ENCODE assay signal across 8 cellular contexts in genomic region chr7:192701-193536, GRCh38. TPM values are rescaled to one million over a fixed set of nuclear protein-coding genes. Genes with fewer than 3 reads are reported as not detected.
DNase-seq lines count a peak whose midpoint lies in the region; ATAC-seq, FAIRE-seq and TF ChIP-seq lines count a peak whose summit lies in the region.

No MANE protein-coding gene starts in this region.

- ATAC-seq in activated CD8-positive, alpha-beta T cell treated with anti-CD3 and anti-CD28 coated beads, Interleukin-2, amount 10 ng/mL, durations not matched to agents 7 days and 5 days: peak; percentile 27
- no peak for ATAC-seq in GM19467 (IDR thresholded peaks at IDR 0.05; ENCODE audit: unreplicated experiment)

- H3K9me3 ChIP-seq in iPS-18c (ENCODE audit: control insufficient read depth, insufficient read depth, low read length) (peaks cover 2% of the 10 kb centered on the region), skeletal muscle satellite cell (replicated peaks; ENCODE audit: low read length) (no peaks in the 10 kb centered on the region)

- no peak overlapping the region for H3K4me3 Mint-ChIP-seq in activated CD8-positive, alpha-beta T cell treated with anti-CD3 and anti-CD28 coated beads, Interleukin-2, amount 10 ng/mL, durations not matched to agents 7 days and 5 days

- peaks cover 34% of the 10 kb centered on the region for H3K27me3 Mint-ChIP-seq in activated CD8-positive, alpha-beta T cell treated with anti-CD3 and anti-CD28 coated beads, Interleukin-2, amount 10 ng/mL, durations not matched to agents 7 days and 5 days (ENCODE audit: low read depth)

- H3K9ac ChIP-seq in skeletal muscle satellite cell (ENCODE audit: low read depth, low read length): peak overlapping the region; percentile 81

- peak; percentile 59 for DNase-seq in H54 (ENCODE audit: insufficient read length, low spot score)
- DNase-seq in activated CD8-positive, alpha-beta T cell treated with anti-CD3 and anti-CD28 coated beads, Interleukin-2, amount 10 ng/mL, durations not matched to agents 7 days and 5 days: no peak
- no peak for DNase-seq in activated CD4-positive, alpha-beta T cell treated with anti-CD3 and anti-CD28 coated beads for 48 hours
- no peak for DNase-seq in NCI-H510A (lab: John Stamatoyannopoulos, UW)
- DNase-seq in NOMO-1 (lab: John Stamatoyannopoulos, UW; ENCODE audit: unreplicated experiment in 2 of 2): no peak

- CTCF ChIA-PET in activated CD8-positive, alpha-beta T cell treated with anti-CD3 and anti-CD28 coated beads, Interleukin-2, amount 10 ng/mL, durations not matched to agents 7 days and 5 days (lab: Charles Lee): no interaction called here

- peak overlapping the region; percentile 85 for H3K4me2 ChIP-seq in skeletal muscle satellite cell (ENCODE audit: low read length)

- H3K4me1 ChIP-seq in skeletal muscle satellite cell (ENCODE audit: control insufficient read depth, insufficient read depth, low read length): peaks cover 35% of the 10 kb centered on the region

- no peaks in the 10 kb centered on the region for H3K9me3 Mint-ChIP-seq in activated CD8-positive, alpha-beta T cell treated with anti-CD3 and anti-CD28 coated beads, Interleukin-2, amount 10 ng/mL, durations not matched to agents 7 days and 5 days (ENCODE audit: insufficient read depth)

- peaks cover 3% of the 10 kb centered on the region for H3K27me3 ChIP-seq in skeletal muscle satellite cell (ENCODE audit: control insufficient read depth, insufficient read depth, low read length)

- no peak for FAIRE-seq in H54 (lab: Jason Lieb, UNC)

- POLR2A ChIA-PET in activated CD8-positive, alpha-beta T cell treated with anti-CD3 and anti-CD28 coated beads, Interleukin-2, amount 10 ng/mL, durations not matched to agents 7 days and 5 days (lab: Charles Lee): no interaction called here

- H3K36me3 ChIP-seq in skeletal muscle satellite cell (ENCODE audit: insufficient read depth, low read length): peaks cover 28% of the 10 kb centered on the region

- H3K27ac Mint-ChIP-seq in activated CD8-positive, alpha-beta T cell treated with anti-CD3 and anti-CD28 coated beads, Interleukin-2, amount 10 ng/mL, durations not matched to agents 7 days and 5 days: no peak overlapping the region

- H3K4me1 Mint-ChIP-seq in activated CD8-positive, alpha-beta T cell treated with anti-CD3 and anti-CD28 coated beads, Interleukin-2, amount 10 ng/mL, durations not matched to agents 7 days and 5 days (ENCODE audit: low read depth): peaks cover 2% of the 10 kb centered on the region

- H3K36me3 Mint-ChIP-seq in activated CD8-positive, alpha-beta T cell treated with anti-CD3 and anti-CD28 coated beads, Interleukin-2, amount 10 ng/mL, durations not matched to agents 7 days and 5 days (ENCODE audit: low read depth): no peaks in the 10 kb centered on the region

- no peak for TF ChIP-seq POLR2A in H54 (IDR thresholded peaks at IDR 0.05; ENCODE audit: low read depth, low read length)

- H3K4me3 ChIP-seq in iPS-18c (ENCODE audit: insufficient read depth, low read depth, low read length) (peak overlapping the region; percentile 78), skeletal muscle satellite cell (ENCODE audit: low read length) (peak overlapping the region; percentile 87)

RNA-seq across cellular contexts. Expression of gene FAM20C, which starts 0.5 kb away (rescaled TPM):
- under 1 TPM in 1 of 2 experiments, not detected in 1; 0.74 TPM for total RNA-seq in activated CD8-positive, alpha-beta T cell treated with anti-CD3 and anti-CD28 coated beads, Interleukin-2, amount 10 ng/mL, durations not matched to agents 7 days and 5 days
- total RNA-seq in skeletal muscle satellite cell (2012; rRNA removed): 26.9 and 33.2 TPM in 2 replicates
